In genomic region chr17:15651001-15651582, GRCh38 we compare ENCODE assay signal across 8 cellular contexts. TPM values are rescaled to one million over a fixed set of nuclear protein-coding genes. Genes with fewer than 3 reads are reported as not detected.
DNase-seq lines count a peak whose midpoint lies in the region; ATAC-seq and TF ChIP-seq lines count a peak whose summit lies in the region.

No MANE protein-coding gene starts in this region.

- no peaks in the 10 kb centered on the region for H3K9me3 Mint-ChIP-seq in activated naive CD4-positive, alpha-beta T cell treated with anti-CD3 and anti-CD28 coated beads, Interleukin-2, amount 10 ng/mL, durations not matched to agents 7 days and 5 days
- no peaks in the 10 kb centered on the region for H3K9me3 Mint-ChIP-seq in activated naive CD4-positive, alpha-beta T cell treated with anti-CD3 and anti-CD28 coated beads for 36 hours

- H3K4me3 Mint-ChIP-seq in activated naive CD4-positive, alpha-beta T cell treated with anti-CD3 and anti-CD28 coated beads, Interleukin-2, amount 10 ng/mL, durations not matched to agents 7 days and 5 days: no peak overlapping the region
- H3K4me3 Mint-ChIP-seq in activated naive CD4-positive, alpha-beta T cell treated with anti-CD3 and anti-CD28 coated beads for 36 hours: no peak overlapping the region

- H3K36me3 ChIP-seq in lung (ENCODE audit: control insufficient read depth in 2 of 2, insufficient read depth in 2 of 2, low read length in 2 of 2): no peaks in the 10 kb centered on the region
- H3K36me3 ChIP-seq in vagina: no peaks in the 10 kb centered on the region

- H3K27ac ChIP-seq in lung (ENCODE audit: low read depth in 1 of 2, low read length in 1 of 2): peak overlapping the region; percentile 77 to 88
- peak overlapping the region; percentile 85 for H3K27ac ChIP-seq in vagina

- 25 to 41% methylated on average over 10 of the region's 10 CpGs for WGBS in lung, 2 donors

- H3K4me1 Mint-ChIP-seq in activated naive CD4-positive, alpha-beta T cell treated with anti-CD3 and anti-CD28 coated beads, Interleukin-2, amount 10 ng/mL, durations not matched to agents 7 days and 5 days: peaks cover 18% of the 10 kb centered on the region
- peaks cover 11% of the 10 kb centered on the region for H3K4me1 Mint-ChIP-seq in activated naive CD4-positive, alpha-beta T cell treated with anti-CD3 and anti-CD28 coated beads for 36 hours (ENCODE audit: low read depth)

- H3K9me3 ChIP-seq in lung (ENCODE audit: control insufficient read depth in 2 of 2, insufficient read depth in 1 of 2, low read length in 1 of 2) (no peaks in the 10 kb centered on the region), vagina (no peaks in the 10 kb centered on the region)

- CTCF ChIA-PET in activated naive CD4-positive, alpha-beta T cell treated with anti-CD3 and anti-CD28 coated beads, Interleukin-2, amount 10 ng/mL, durations not matched to agents 7 days and 5 days (lab: Charles Lee): interaction anchor here (0.6 kb wide), 1 partner anchor 47 kb away, joined by 3 read pairs; no protein-coding TSS in a partner anchor
- CTCF ChIA-PET in activated naive CD4-positive, alpha-beta T cell treated with anti-CD3 and anti-CD28 coated beads for 36 hours (lab: Charles Lee): no interaction called here

- no peak for DNase-seq in activated naive CD4-positive, alpha-beta T cell treated with anti-CD3 and anti-CD28 coated beads, Interleukin-2, amount 10 ng/mL, durations not matched to agents 7 days and 5 days
- no peak for DNase-seq in activated naive CD4-positive, alpha-beta T cell treated with anti-CD3 and anti-CD28 coated beads for 36 hours
- DNase-seq in astrocyte of the spinal cord (ENCODE audit: low read depth, low spot score): no peak
- no peak for DNase-seq in lung (ENCODE audit: low spot score)
- DNase-seq in vagina (ENCODE audit: extremely low spot score in 2 of 2): no peak
- no peak for DNase-seq in activated CD8-positive, alpha-beta memory T cell treated with anti-CD3 and anti-CD28 coated beads for 24 hours
- DNase-seq in cerebellar cortex (ENCODE audit: low spot score): no peak
- no peak for DNase-seq in NCI-H187 treated with DMSO at 0.1 percent for 48 hours (lab: John Stamatoyannopoulos, UW)

- intact Hi-C loops in activated naive CD4-positive, alpha-beta T cell treated with anti-CD3 and anti-CD28 coated beads for 36 hours (cut with micrococcal nuclease): no loop called here
- intact Hi-C loops in vagina (cut with DNase I): no loop called here

- peaks cover 0 to 4% of the 10 kb centered on the region in 2 donors for H3K4me1 ChIP-seq in lung (ENCODE audit: control insufficient read depth in 2 of 2, insufficient read depth in 2 of 2, low read length in 2 of 2)
- H3K4me1 ChIP-seq in vagina: peaks cover 27% of the 10 kb centered on the region

- peak overlapping the region; percentile 28 for H3K27ac Mint-ChIP-seq in activated naive CD4-positive, alpha-beta T cell treated with anti-CD3 and anti-CD28 coated beads, Interleukin-2, amount 10 ng/mL, durations not matched to agents 7 days and 5 days
- H3K27ac Mint-ChIP-seq in activated naive CD4-positive, alpha-beta T cell treated with anti-CD3 and anti-CD28 coated beads for 36 hours: no peak overlapping the region

- peak overlapping the region; percentile 86 for H3K4me3 ChIP-seq in astrocyte of the spinal cord (ENCODE audit: low read depth, low read length)
- H3K4me3 ChIP-seq in lung: peak overlapping the region; percentile 70
- peak overlapping the region; percentile 60 to 66 for H3K4me3 ChIP-seq in vagina

- H3K27me3 ChIP-seq in lung (ENCODE audit: control insufficient read depth, insufficient read depth): no peaks in the 10 kb centered on the region
- no peaks in the 10 kb centered on the region for H3K27me3 ChIP-seq in vagina

- no peak for ATAC-seq in lung (ENCODE audit: insufficient read depth, low FRiP score)

- TF ChIP-seq CTCF in astrocyte of the spinal cord (IDR thresholded peaks at IDR 0.05; ENCODE audit: low read depth, low read length) (no peak), lung (IDR thresholded peaks at IDR 0.05; ENCODE audit: control extremely low read depth, extremely low read depth) (no peak), vagina (IDR thresholded peaks at IDR 0.05) (no peak)

- TF ChIP-seq POLR2A in vagina (IDR thresholded peaks at IDR 0.05): no peak

- in situ Hi-C loops in astrocyte of the spinal cord (cut with HindIII; ENCODE audit: low sequenced_read_pairs): no loop called here

- H3K36me3 Mint-ChIP-seq in activated naive CD4-positive, alpha-beta T cell treated with anti-CD3 and anti-CD28 coated beads, Interleukin-2, amount 10 ng/mL, durations not matched to agents 7 days and 5 days: no peaks in the 10 kb centered on the region
- H3K36me3 Mint-ChIP-seq in activated naive CD4-positive, alpha-beta T cell treated with anti-CD3 and anti-CD28 coated beads for 36 hours (ENCODE audit: low read depth): peaks cover 4% of the 10 kb centered on the region

- no peaks in the 10 kb centered on the region for H3K27me3 Mint-ChIP-seq in activated naive CD4-positive, alpha-beta T cell treated with anti-CD3 and anti-CD28 coated beads, Interleukin-2, amount 10 ng/mL, durations not matched to agents 7 days and 5 days
- no peaks in the 10 kb centered on the region for H3K27me3 Mint-ChIP-seq in activated naive CD4-positive, alpha-beta T cell treated with anti-CD3 and anti-CD28 coated beads for 36 hours (ENCODE audit: low read depth)

RNA-seq across cellular contexts. Expression of gene FBXW10B, which starts 31.6 kb away (rescaled TPM):
- under 1 TPM in 1 of 2 experiments, not detected in 1; 0.38 TPM for total RNA-seq in activated naive CD4-positive, alpha-beta T cell treated with anti-CD3 and anti-CD28 coated beads for 36 hours
- 1 to 10 TPM in 1 of 2 donors, under 1 TPM in 1; 1.00 to 2.4 TPM for total RNA-seq in lung
- polyA plus RNA-seq in lung: 1 to 10 TPM; 1.3 to 1.4 TPM
- 6.9 TPM for total RNA-seq in vagina

RNA-seq across cellular contexts. Expression of gene TRIM16, which starts 33.0 kb away (rescaled TPM):
- 10 to 100 TPM in 1 of 2 experiments, 1 to 10 TPM in 1; 10.0 to 10.4 TPM for total RNA-seq in activated naive CD4-positive, alpha-beta T cell treated with anti-CD3 and anti-CD28 coated beads for 36 hours
- 10 to 100 TPM; 24.2 to 32.1 TPM for total RNA-seq in lung
- 10 to 100 TPM; 10.2 to 17.8 TPM for polyA plus RNA-seq in lung
- 66.3 TPM for total RNA-seq in vagina

RNA-seq across cellular contexts. Expression of gene ZNF286A, which starts 48.5 kb away (rescaled TPM):
- 10 to 100 TPM; 20.4 to 26.8 TPM for total RNA-seq in activated naive CD4-positive, alpha-beta T cell treated with anti-CD3 and anti-CD28 coated beads for 36 hours
- total RNA-seq in lung (10 to 100 TPM; 10.9 to 25.8 TPM), vagina (13.3 TPM)
- polyA plus RNA-seq in lung: 1 to 10 TPM; 3.8 TPM
